Comparison of ENCODE assay signal across 8 cellular contexts in genomic region chr19:51904331-51905165, GRCh38. TPM values are rescaled to one million over a fixed set of nuclear protein-coding genes. Genes with fewer than 3 reads are reported as not detected.
DNase-seq lines count a peak whose midpoint lies in the region; ATAC-seq, FAIRE-seq and TF ChIP-seq lines count a peak whose summit lies in the region.

Gene ZNF649 (minus strand): TSS chr19:51905017. CDS start chr19:51900107, 4,910 bp downstream.

- TF ChIP-seq EP300 in HepG2 (IDR thresholded peaks at IDR 0.05; ENCODE audit: low read depth in 2 of 2, low read length in 2 of 2) = no peak
- TF ChIP-seq EP300 in HepG2 (CRISPR knock-in tag; IDR thresholded peaks at IDR 0.05; ENCODE audit: borderline replicate concordance) = no peak

- H3K4me3 Mint-ChIP-seq in activated CD4-positive, alpha-beta memory T cell treated with anti-CD3 and anti-CD28 coated beads for 36 hours = peak within 1 kb of the TSS; percentile 99

- peak within 1 kb of the TSS; percentile 74 for H3K27ac ChIP-seq in duodenal mucosa (ENCODE audit: low read depth, low read length)
- H3K27ac ChIP-seq in HepG2 (ENCODE audit: extremely low read length, insufficient read depth, low read length) = peak within 1 kb of the TSS; percentile 79

- no peaks in the 10 kb centered on the region for H3K27me3 ChIP-seq in duodenal mucosa (ENCODE audit: control insufficient read depth in 1 of 2, insufficient read depth in 2 of 2, low read length in 2 of 2)
- H3K27me3 ChIP-seq in HepG2 (ENCODE audit: control insufficient read depth in 1 of 2, insufficient read depth in 2 of 2, low read length in 2 of 2) = no peaks in the 10 kb centered on the region; a peak in 1 of 5 replicates

- peaks cover 44% of the 10 kb centered on the region for H3K79me2 ChIP-seq in HepG2 (ENCODE audit: insufficient read depth, low read length)

- peaks cover 16% of the 10 kb centered on the region for H3K27me3 Mint-ChIP-seq in activated CD4-positive, alpha-beta memory T cell treated with anti-CD3 and anti-CD28 coated beads for 36 hours

- FAIRE-seq in GM18507 (lab: Jason Lieb, UNC) (peak; percentile 83), HepG2 (lab: Jason Lieb, UNC) (peak; percentile 78)

- in situ Hi-C loops in HepG2 (cut with HindIII; ENCODE audit: extremely low pct_ligation_motif_present, low pct_unique_long_range_greater_than_20kb) = no loop called here

- peak; percentile 77 for DNase-seq in GM18507 (ENCODE audit: extremely low spot score, insufficient read length, low read depth)
- DNase-seq in NCI-H526 treated with DMSO at 0.1 percent for 48 hours (lab: John Stamatoyannopoulos, UW) = peak; percentile 82
- peak; percentile 88 for DNase-seq in activated CD4-positive, alpha-beta memory T cell treated with anti-CD3 and anti-CD28 coated beads for 36 hours
- peak; percentile 83 for DNase-seq in HepG2 (ENCODE audit: low spot score)
- DNase-seq in stimulated activated CD4-positive, alpha-beta T cell treated with anti-CD3 and anti-CD28 coated beads, Interleukin-2, amount 100 ng/mL, for 24 hours = peak; percentile 82 to 83

- 3% methylated on average over 36 of the region's 43 CpGs for whole genome bisulfite sequencing in HepG2 (ENCODE audit: low lambda C conversion rate)

- H3K4me1 Mint-ChIP-seq in activated CD4-positive, alpha-beta memory T cell treated with anti-CD3 and anti-CD28 coated beads for 36 hours (ENCODE audit: low read depth) = peaks cover 22% of the 10 kb centered on the region

- BruUV-seq in HepG2 (replicated peaks; lab: Mats Ljungman, UMichigan) = TSS peak; percentile 64

- TF ChIP-seq POLR2A in HepG2 (IDR thresholded peaks at IDR 0.05; ENCODE audit: insufficient read depth in 1 of 2, low read depth in 2 of 2, low read length in 2 of 2) = peak; percentile 59 to 69

- H4K20me1 ChIP-seq in HepG2 (ENCODE audit: insufficient read depth, low read length) = no peaks in the 10 kb centered on the region

- TF ChIP-seq RAD21 in HepG2 (CRISPR knock-in tag; IDR thresholded peaks at IDR 0.05) = 0 out of 2 replicates have a peak, but pooled peaks have one; percentile 4

- H3K9me3 ChIP-seq in duodenal mucosa (ENCODE audit: control insufficient read depth in 1 of 2, low read length in 2 of 2) (peaks cover 30 to 37% of the 10 kb centered on the region in 2 donors), HepG2 (ENCODE audit: low read length) (peaks cover 19% of the 10 kb centered on the region)

- intact Hi-C loops in activated CD4-positive, alpha-beta memory T cell treated with anti-CD3 and anti-CD28 coated beads for 36 hours (cut with micrococcal nuclease) = loop anchor here (1.0 to 5.0 kb wide), 4 partner anchors 23 to 123 kb away; partner anchors contain the start of genes ZNF350, ZNF613, ZNF614 and ZNF615
- intact Hi-C loops in HepG2 (cut with micrococcal nuclease; ENCODE audit: unreplicated experiment) = loop anchor here (2.0 kb wide), 1 partner anchor 22 kb away; the partner anchor contains the start of gene ZNF613

- ATAC-seq in HG03097 (IDR thresholded peaks at IDR 0.05; ENCODE audit: low FRiP score, unreplicated experiment) = peak; percentile 79
- ATAC-seq in HepG2 = peak; percentile 99
- no peak for ATAC-seq in HG03025 (IDR thresholded peaks at IDR 0.05; ENCODE audit: low FRiP score, unreplicated experiment)

- peaks cover 78% of the 10 kb centered on the region for H3K9me3 Mint-ChIP-seq in activated CD4-positive, alpha-beta memory T cell treated with anti-CD3 and anti-CD28 coated beads for 36 hours

- peak; percentile 59 for TF ChIP-seq CTCF in HepG2 (CRISPR knock-in tag; IDR thresholded peaks at IDR 0.05)

- POLR2A ChIA-PET in activated CD4-positive, alpha-beta memory T cell treated with anti-CD3 and anti-CD28 coated beads for 36 hours (lab: Charles Lee) = no interaction called here
- POLR2A ChIA-PET in HepG2 (lab: Yijun Ruan, JAX) = no interaction called here

- peaks cover 84% of the 10 kb centered on the region for H3K36me3 Mint-ChIP-seq in activated CD4-positive, alpha-beta memory T cell treated with anti-CD3 and anti-CD28 coated beads for 36 hours

- H3K27ac Mint-ChIP-seq in activated CD4-positive, alpha-beta memory T cell treated with anti-CD3 and anti-CD28 coated beads for 36 hours = peak within 1 kb of the TSS; percentile 97

- peak within 1 kb of the TSS; percentile 73 for H3K4me2 ChIP-seq in HepG2 (ENCODE audit: low read depth, low read length)

- H2AFZ ChIP-seq in HepG2 (ENCODE audit: low read length) = peak within 1 kb of the TSS; percentile 78

- peaks cover 14 to 26% of the 10 kb centered on the region in 2 donors for H3K36me3 ChIP-seq in duodenal mucosa (ENCODE audit: control insufficient read depth in 1 of 2, insufficient read depth in 2 of 2, low read length in 2 of 2)
- H3K36me3 ChIP-seq in HepG2 (replicated peaks in 1 of 2; ENCODE audit: control insufficient read depth in 1 of 2, insufficient read depth in 2 of 2, low read length in 2 of 2) = peaks cover 2 to 16% of the 10 kb centered on the region in 2 experiments; a peak in 4 of 5 replicates

- H3K9ac ChIP-seq in duodenal mucosa (ENCODE audit: low read depth in 1 of 2, low read length in 2 of 2) (peak within 1 kb of the TSS; percentile 95 to 98), HepG2 (ENCODE audit: insufficient read depth, low read depth, low read length) (peak within 1 kb of the TSS; percentile 86)

- CTCF ChIA-PET in activated CD4-positive, alpha-beta memory T cell treated with anti-CD3 and anti-CD28 coated beads for 36 hours (lab: Charles Lee) = no interaction called here
- CTCF ChIA-PET in HepG2 (lab: Yijun Ruan, JAX; ENCODE audit: low intra/inter-chr PET ratio, low total read pairs) = no interaction called here

- peak within 1 kb of the TSS; percentile 98 for H3K4me3 ChIP-seq in duodenal mucosa (ENCODE audit: low read depth in 1 of 2, low read length in 2 of 2)
- peak within 1 kb of the TSS; percentile 62 to 92 (median 88) for H3K4me3 ChIP-seq in HepG2 (replicated peaks in 1 of 3; ENCODE audit: insufficient read depth in 1 of 3, low read depth in 2 of 3, low read length in 3 of 3)

- H3K4me1 ChIP-seq in duodenal mucosa (ENCODE audit: control insufficient read depth in 1 of 2, insufficient read depth in 2 of 2, low read length in 2 of 2) = peaks cover 0 to 2% of the 10 kb centered on the region in 2 donors
- H3K4me1 ChIP-seq in HepG2 (ENCODE audit: insufficient read depth, low read length) = peaks cover 32% of the 10 kb centered on the region

TF ChIP-seq in HepG2, 621 proteins besides CTCF, POLR2A, EP300 and RAD21 (continues in another document):
- TF ChIP-seq CENPX (CRISPR knock-in tag; IDR thresholded peaks at IDR 0.05) = no peak
- no peak; the same call in 1 of the 2 replicates for TF ChIP-seq HOXA5 (CRISPR knock-in tag; IDR thresholded peaks at IDR 0.05)
- TF ChIP-seq, protein P1, sequence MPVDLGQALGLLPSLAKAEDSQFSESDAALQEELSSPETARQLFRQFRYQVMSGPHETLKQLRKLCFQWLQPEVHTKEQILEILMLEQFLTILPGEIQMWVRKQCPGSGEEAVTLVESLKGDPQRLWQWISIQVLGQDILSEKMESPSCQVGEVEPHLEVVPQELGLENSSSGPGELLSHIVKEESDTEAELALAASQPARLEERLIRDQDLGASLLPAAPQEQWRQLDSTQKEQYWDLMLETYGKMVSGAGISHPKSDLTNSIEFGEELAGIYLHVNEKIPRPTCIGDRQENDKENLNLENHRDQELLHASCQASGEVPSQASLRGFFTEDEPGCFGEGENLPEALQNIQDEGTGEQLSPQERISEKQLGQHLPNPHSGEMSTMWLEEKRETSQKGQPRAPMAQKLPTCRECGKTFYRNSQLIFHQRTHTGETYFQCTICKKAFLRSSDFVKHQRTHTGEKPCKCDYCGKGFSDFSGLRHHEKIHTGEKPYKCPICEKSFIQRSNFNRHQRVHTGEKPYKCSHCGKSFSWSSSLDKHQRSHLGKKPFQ (CRISPR knock-in tag; IDR thresholded peaks at IDR 0.05; ENCODE audit: insufficient replicate concordance) = no peak
- TF ChIP-seq ZNF746 (CRISPR knock-in tag; IDR thresholded peaks at IDR 0.05) = no peak

RNA-seq across cellular contexts. Expression of gene ZNF649, which starts in this region (rescaled TPM):
- 1 to 10 TPM; 6.7 to 9.0 TPM for total RNA-seq in activated CD4-positive, alpha-beta memory T cell treated with anti-CD3 and anti-CD28 coated beads for 36 hours
- total RNA-seq in HepG2 (2016; rRNA removed; fragmentation: Illumina TruSeq; extraction: Trizol) = 13.4 and 13.9 TPM in 2 replicates
- 1.3 TPM in 2 replicates for total RNA-seq in HepG2 (2016; cell fraction: cytosol; rRNA removed; fragmentation: Illumina TruSeq; extraction: Trizol; ENCODE audit: low read depth)
- total RNA-seq in HepG2 (2016; cell fraction: insoluble cytoplasmic fraction; rRNA removed; fragmentation: Illumina TruSeq; extraction: Trizol) = 12.6 and 13.3 TPM in 2 replicates
- 3.4 and 5.6 TPM in 2 replicates for total RNA-seq in HepG2 (2016; cell fraction: membrane; rRNA removed; fragmentation: Illumina TruSeq; extraction: Trizol)
- total RNA-seq in HepG2 (2016; cell fraction: nucleus; rRNA removed; fragmentation: Illumina TruSeq; extraction: Trizol) = 18.1 and 25.0 TPM in 2 replicates
- 2.6 and 3.0 TPM in 2 replicates for polyA plus RNA-seq in HepG2 (2011; rRNA removed)
- polyA plus RNA-seq in HepG2 (2011; cell fraction: cytosol; rRNA removed) = 0.82 and 1.4 TPM in 2 replicates
- polyA plus RNA-seq in HepG2 (2011; cell fraction: nucleus; rRNA removed) = 5.4 and 5.9 TPM in 2 replicates
- polyA plus RNA-seq in HepG2 (2012) = 2.4 and 4.6 TPM in 2 replicates
- 0.31 and 0.35 TPM in 2 replicates for polyA plus RNA-seq in HepG2 (2016; cell fraction: cytosol; fragmentation: Illumina TruSeq; extraction: Trizol; ENCODE audit: low read depth)
- 6.6 and 6.8 TPM in 2 replicates for polyA plus RNA-seq in HepG2 (2016; cell fraction: insoluble cytoplasmic fraction; fragmentation: Illumina TruSeq; extraction: Trizol; ENCODE audit: low read depth)
- 0.82 and 1.0 TPM in 2 replicates for polyA plus RNA-seq in HepG2 (2016; cell fraction: membrane; fragmentation: Illumina TruSeq; extraction: Trizol; ENCODE audit: low read depth)
- polyA plus RNA-seq in HepG2 (2016; cell fraction: nucleus; fragmentation: Illumina TruSeq; extraction: Trizol; ENCODE audit: insufficient read depth, low read depth) = 7.2 and 10.7 TPM in 2 replicates
- 0.12 and 6.1 TPM in 2 replicates for polyA minus RNA-seq in HepG2 (2011; rRNA and poly(A)+ RNA removed; ENCODE audit: low replicate concordance)
- 3.3 and 3.6 TPM in 2 replicates for polyA minus RNA-seq in HepG2 (2011; cell fraction: cytosol; rRNA and poly(A)+ RNA removed)
- 37.2 and 49.7 TPM in 2 replicates for polyA minus RNA-seq in HepG2 (2011; cell fraction: nucleus; rRNA and poly(A)+ RNA removed)
